22 cellular contexts compared by ENCODE assay signal in genomic region chr14:73264896-73265720, GRCh38. TPM values are rescaled to one million over a fixed set of nuclear protein-coding genes. Genes with fewer than 3 reads are reported as not detected.
A peak's percentile ranks its signal among the peaks of the same experiment; 100 is the strongest.
DNase-seq lines count a peak whose midpoint lies in the region; ATAC-seq, FAIRE-seq and TF ChIP-seq lines count a peak whose summit lies in the region.
"Had no signal": no experiment of that assay in that cellular context is flagged by ENCODE, and none has a peak within 500 bp of the region (broad histone marks: within the 10 kb centered on the region; RNA-seq: fewer than 3 reads in every experiment).

No MANE protein-coding gene starts in this region.

- no peaks in the 10 kb centered on the region for H3K36me3 ChIP-seq in Caco-2 (ENCODE audit: control insufficient read depth, insufficient read depth, low read length)
- no peaks in the 10 kb centered on the region for H3K36me3 ChIP-seq in Panc1 (ENCODE audit: control insufficient read depth, insufficient read depth, low read length)
- H3K36me3 ChIP-seq in neuronal stem cell (replicated peaks in 1 of 2; ENCODE audit: control insufficient read depth in 2 of 2, insufficient read depth in 2 of 2, low read length in 2 of 2), result peaks cover 0 to 34% of the 10 kb centered on the region in 2 donors
- H3K36me3 ChIP-seq in thyroid gland, result peaks cover 0 to 15% of the 10 kb centered on the region in 2 donors

- H2BK120ac ChIP-seq in neuronal stem cell (ENCODE audit: low read depth, low read length), result no peak overlapping the region

- DNase-seq in A549 (ENCODE audit: low read depth in 1 of 2, low spot score in 1 of 2), result no peak
- DNase-seq in Caco-2, result no peak
- no peak for DNase-seq in Panc1 (ENCODE audit: low read depth, low spot score)
- no peak for DNase-seq in neuronal stem cell (ENCODE audit: low spot score)
- DNase-seq in thyroid gland, result no peak
- DNase-seq in activated CD4-positive, CD25-positive, alpha-beta regulatory T cell (lab: John Stamatoyannopoulos, UW), result no peak
- DNase-seq in D721Med (ENCODE audit: insufficient read length, low spot score), result no peak
- DNase-seq: ACHN; Calu3; CD4-positive, CD25-positive, alpha-beta regulatory T cell; DND-41; NCI-H1048; NCI-H146; NCI-H2081; NCI-H510A; NCI-H774 had no signal

- no peak overlapping the region for H2BK5ac ChIP-seq in neuronal stem cell (ENCODE audit: low read length)

- no peak overlapping the region for H2BK15ac ChIP-seq in neuronal stem cell (ENCODE audit: low read length)

- no peaks in the 10 kb centered on the region for H3K36me3 Mint-ChIP-seq in Caco-2 (ENCODE audit: insufficient read depth, unreplicated experiment)
- H3K36me3 Mint-ChIP-seq: CD4-positive, CD25-positive, alpha-beta regulatory T cell had no signal

- no peak overlapping the region for H2AK5ac ChIP-seq in neuronal stem cell (ENCODE audit: low read depth, low read length)

- FAIRE-seq in A549 (lab: Jason Lieb, UNC) (no peak), D721Med (lab: Jason Lieb, UNC) (no peak)
- FAIRE-seq: G401.6, GM12878, GM18507 had no signal

- BruUV-seq in Caco-2 (replicated peaks; lab: Mats Ljungman, UMichigan) (no TSS peak), Panc1 (replicated peaks; lab: Mats Ljungman, UMichigan) (no TSS peak)

- no peak for TF ChIP-seq EP300 in A549 (IDR thresholded peaks at IDR 0.05)

- intact Hi-C loops in Caco-2 (cut with micrococcal nuclease; ENCODE audit: unreplicated experiment), result no loop called here
- intact Hi-C loops in Panc1 (cut with micrococcal nuclease; ENCODE audit: unreplicated experiment), result no loop called here
- intact Hi-C loops in thyroid gland (cut with DNase I), result no loop called here

- peak overlapping the region; percentile 51 for H3K27ac Mint-ChIP-seq in Caco-2 (ENCODE audit: unreplicated experiment)
- H3K27ac Mint-ChIP-seq: B cell had no signal

- H3K27me3 Mint-ChIP-seq in Caco-2 (ENCODE audit: insufficient read depth, unreplicated experiment), result no peaks in the 10 kb centered on the region

- H3K27me3 ChIP-seq in Caco-2 (replicated peaks; ENCODE audit: control insufficient read depth, insufficient read depth, low read length) (no peaks in the 10 kb centered on the region), Panc1 (ENCODE audit: control insufficient read depth, insufficient read depth, low read length) (no peaks in the 10 kb centered on the region), neuronal stem cell (ENCODE audit: control insufficient read depth in 3 of 3, insufficient read depth in 3 of 3, low read depth in 1 of 3, low read length in 3 of 3) (no peaks in the 10 kb centered on the region), thyroid gland (no peaks in the 10 kb centered on the region)

- H4K8ac ChIP-seq in neuronal stem cell (ENCODE audit: low read depth, low read length), result no peak overlapping the region

- H3K9me3 Mint-ChIP-seq in Caco-2 (ENCODE audit: unreplicated experiment), result no peaks in the 10 kb centered on the region
- H3K9me3 Mint-ChIP-seq: GM23338 had no signal

- peak; percentile 4 to 15; a peak in 2 of 6 replicates for ATAC-seq in A549
- ATAC-seq in Panc1, result peak; percentile 36; the same call in 1 of the 2 replicates
- ATAC-seq: GM12878, GM23338 had no signal

- H4K91ac ChIP-seq in neuronal stem cell (ENCODE audit: low read depth, low read length, poor library complexity), result no peak overlapping the region

- in situ Hi-C loops in Panc1 (cut with HindIII; ENCODE audit: low pct_unique_long_range_greater_than_20kb, low sequenced_read_pairs), result no loop called here

- TF ChIP-seq POLR2A in A549 (IDR thresholded peaks at IDR 0.05; ENCODE audit: low read length) (no peak), thyroid gland (IDR thresholded peaks at IDR 0.05) (no peak)

- WGBS in A549 (ENCODE audit: missing lambda C conversion rate), result 84% methylated on average over 18 of the region's 18 CpGs
- WGBS in neuronal stem cell (ENCODE audit: extremely low coverage in 2 of 2, insufficient read length in 2 of 2, insufficient replicate concordance in 1 of 2), 2 donors, result no CpG with 5 or more reads among the region's 18 CpGs
- WGBS in thyroid gland, 2 donors, result 77 to 91% methylated on average over 12 to 17 of the region's 18 CpGs

- no peak overlapping the region for H3K4me3 Mint-ChIP-seq in Caco-2 (ENCODE audit: unreplicated experiment)
- H3K4me3 Mint-ChIP-seq: B cell, GM23338 had no signal

- POLR2A ChIA-PET in A549 (lab: Yijun Ruan, JAX) (interaction anchor here (1.2 kb wide), 1 partner anchor 34 kb away, joined by 3 read pairs; no protein-coding TSS in a partner anchor), Caco-2 (lab: Charles Lee) (no interaction called here), Panc1 (lab: Charles Lee) (interaction anchor here (0.5 kb wide), 1 partner anchor 22 kb away, joined by 3 read pairs; no protein-coding TSS in a partner anchor)

- H3K4me1 Mint-ChIP-seq in Caco-2 (ENCODE audit: low read depth, unreplicated experiment), result no peaks in the 10 kb centered on the region
- H3K4me1 Mint-ChIP-seq: GM23338 had no signal

- no peak overlapping the region for H3K4ac ChIP-seq in neuronal stem cell (ENCODE audit: low read length)

- H3K27ac ChIP-seq in A549 (no peak overlapping the region), Panc1 (ENCODE audit: low read length) (no peak overlapping the region), neuronal stem cell (replicated peaks; ENCODE audit: low read length) (no peak overlapping the region), thyroid gland (no peak overlapping the region)

- H3K9ac ChIP-seq in neuronal stem cell (ENCODE audit: low read depth, low read length, poor library complexity), result no peak overlapping the region

- no peak overlapping the region for H3K4me2 ChIP-seq in A549
- H3K4me2 ChIP-seq in neuronal stem cell (ENCODE audit: insufficient read depth, low read length, poor library complexity, severe bottlenecking), result no peak overlapping the region
- H3K4me2 ChIP-seq: GM23338 had no signal

- H3K14ac ChIP-seq in neuronal stem cell (ENCODE audit: low read length), result peak overlapping the region; percentile 95

- TF ChIP-seq RAD21 in A549 (conservative IDR thresholded peaks at IDR 0.05 in 1 of 2, IDR thresholded peaks at IDR 0.05 in 1 of 2), result no peak

- no peaks in the 10 kb centered on the region for H3K4me1 ChIP-seq in A549
- peaks cover 3% of the 10 kb centered on the region; the same call in 1 of the 2 replicates for H3K4me1 ChIP-seq in Caco-2
- H3K4me1 ChIP-seq in Panc1 (ENCODE audit: control insufficient read depth, insufficient read depth, low read length), result no peaks in the 10 kb centered on the region
- H3K4me1 ChIP-seq in neuronal stem cell (ENCODE audit: control insufficient read depth in 2 of 2, insufficient read depth in 1 of 2, low read depth in 1 of 2, low read length in 2 of 2), result peaks cover 10 to 13% of the 10 kb centered on the region in 2 donors
- H3K4me1 ChIP-seq in thyroid gland, result peaks cover 8 to 12% of the 10 kb centered on the region in 2 donors

- H3K23ac ChIP-seq in neuronal stem cell (ENCODE audit: low read depth, low read length, poor library complexity), result no peak overlapping the region

- peak overlapping the region; percentile 0 for H2AFZ ChIP-seq in neuronal stem cell (ENCODE audit: low read length)
- H2AFZ ChIP-seq: GM23338 had no signal

- H2BK12ac ChIP-seq in neuronal stem cell (ENCODE audit: low read length), result no peak overlapping the region

- H3K9me3 ChIP-seq in A549, result no peaks in the 10 kb centered on the region
- H3K9me3 ChIP-seq in Caco-2, result no peaks in the 10 kb centered on the region
- H3K9me3 ChIP-seq in Panc1 (ENCODE audit: control insufficient read depth, insufficient read depth, low read depth, low read length), result no peaks in the 10 kb centered on the region
- no peaks in the 10 kb centered on the region for H3K9me3 ChIP-seq in neuronal stem cell (replicated peaks in 1 of 2; ENCODE audit: control insufficient read depth in 2 of 2, insufficient read depth in 1 of 2, low read depth in 1 of 2, low read length in 2 of 2)
- no peaks in the 10 kb centered on the region for H3K9me3 ChIP-seq in thyroid gland

- TF ChIP-seq CTCF in A549 (IDR thresholded peaks at IDR 0.05) (no peak), Caco-2 (IDR thresholded peaks at IDR 0.05; ENCODE audit: insufficient read depth in 1 of 2, low read depth in 1 of 2, low read length in 1 of 2, severe bottlenecking in 1 of 2, unreplicated experiment in 1 of 2) (no peak), Panc1 (IDR thresholded peaks at IDR 0.05) (no peak), thyroid gland (IDR thresholded peaks at IDR 0.05) (no peak), D721Med (IDR thresholded peaks at IDR 0.05; ENCODE audit: insufficient read depth, missing control alignments) (no peak)

- H3K79me1 ChIP-seq in neuronal stem cell (ENCODE audit: low read depth, low read length), result peaks cover 2% of the 10 kb centered on the region

- H3K4me3 ChIP-seq in A549 (no peak overlapping the region), Caco-2 (ENCODE audit: low read depth, low read length) (no peak overlapping the region), Panc1 (ENCODE audit: low read depth in 2 of 2, low read length in 2 of 2) (no peak overlapping the region), neuronal stem cell (ENCODE audit: low read length in 2 of 2) (no peak overlapping the region), thyroid gland (replicated peaks in 1 of 3) (no peak overlapping the region)
- H3K4me3 ChIP-seq: GM12878, GM23338 had no signal

- no peak overlapping the region for H3K18ac ChIP-seq in neuronal stem cell (ENCODE audit: low read length)

- CTCF ChIA-PET in A549 (lab: Yijun Ruan, JAX), result interaction anchor here (0.6 to 3.1 kb wide), 16 partner anchors 10 to 781 kb away, joined by 3 to 13 read pairs (median 3); no protein-coding TSS in a partner anchor
- CTCF ChIA-PET in Caco-2 (lab: Charles Lee), result interaction anchor here (0.7 to 1.0 kb wide), 2 partner anchors 26 to 92 kb away, joined by 3 to 6 read pairs; no protein-coding TSS in a partner anchor
- CTCF ChIA-PET in Panc1 (lab: Charles Lee), result interaction anchor here (0.6 kb wide), 1 partner anchor 73 kb away, joined by 3 read pairs; no protein-coding TSS in a partner anchor

TF ChIP-seq in A549, 52 proteins besides CTCF, POLR2A, EP300 and RAD21 (continues in another document):
- no peak for TF ChIP-seq PHF8 (IDR thresholded peaks at IDR 0.05; ENCODE audit: borderline replicate concordance, low read depth)
- TF ChIP-seq ZNF302 (CRISPR knock-in tag; IDR thresholded peaks at IDR 0.05), result no peak
- no peak for TF ChIP-seq NFE2L2 (conservative IDR thresholded peaks at IDR 0.05; ENCODE audit: low read length)
- TF ChIP-seq CBX2 (IDR thresholded peaks at IDR 0.05; ENCODE audit: borderline replicate concordance, low read depth), result no peak
- no peak for TF ChIP-seq FOXS1 (CRISPR knock-in tag; IDR thresholded peaks at IDR 0.05)
- no peak for TF ChIP-seq SMC3 (IDR thresholded peaks at IDR 0.05)

RNA-seq across cellular contexts. Expression of gene PAPLN, which starts 27.8 kb away (rescaled TPM):
- polyA plus RNA-seq in A549 (2011; rRNA removed), result 4.3 and 5.0 TPM in 2 replicates
- polyA plus RNA-seq in A549 (2012; cell fraction: cytosol; rRNA removed), result 5.9 and 9.2 TPM in 2 replicates
- polyA plus RNA-seq in A549 (2012; cell fraction: nucleus; rRNA removed), result 48.0 and 53.9 TPM in 2 replicates
- 4.5 to 6.6 TPM (median 5.0 TPM) in 3 replicates for polyA plus RNA-seq in A549 (2017; fragmentation: RNase III; extraction: RNeasy Plus Mini Kit Qiagen cat#74134 plus additional on column Dnase treatment)
- 5.9 and 7.1 TPM in 2 replicates for polyA minus RNA-seq in A549 (2011; rRNA and poly(A)+ RNA removed)
- 2.7 and 3.0 TPM in 2 replicates for total RNA-seq in Caco-2 (2022)
- total RNA-seq in Panc1 (2021; ENCODE audit: unreplicated experiment), result 22.2 TPM
- polyA plus RNA-seq in Panc1 (2012; ENCODE audit: insufficient read length), result 19.8 TPM
- polyA plus RNA-seq in neuronal stem cell (2013, experiment 1 of 2), result 15.1 TPM
- 15.7 TPM for polyA plus RNA-seq in neuronal stem cell (2013, experiment 2 of 2)
- total RNA-seq in thyroid gland, result 10 to 100 TPM; 23.2 to 82.8 (median 48.4) TPM
- total RNA-seq: CD4-positive, CD25-positive, alpha-beta regulatory T cell; SK-MEL-5 had no signal
